11 cellular contexts compared by ENCODE assay signal in the genomic region with DNA sequence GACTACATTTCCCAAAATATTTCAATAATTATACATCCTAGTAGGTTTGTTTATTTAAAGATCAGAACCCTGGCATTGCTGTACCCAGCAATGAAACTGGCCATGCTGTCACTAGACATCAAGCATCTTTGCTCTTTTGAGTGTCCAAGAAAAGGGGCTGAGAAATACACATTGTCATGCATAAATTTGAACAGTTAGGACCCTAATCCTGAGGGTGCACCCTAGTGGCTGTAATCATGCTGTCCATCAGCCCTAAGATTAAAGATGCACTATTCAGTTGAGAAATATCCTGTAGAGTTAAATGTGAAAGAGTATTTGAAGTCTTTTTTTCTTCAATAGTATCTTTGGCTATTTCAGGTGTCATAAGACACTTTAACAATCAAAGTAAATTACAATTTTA.
A peak's percentile ranks its signal among the peaks of the same experiment; 100 is the strongest.
DNase-seq lines count a peak whose midpoint lies in the region; TF ChIP-seq lines count a peak whose summit lies in the region.
"Had no signal": no experiment of that assay in that cellular context is flagged by ENCODE, and none has a peak within 500 bp of the region (broad histone marks: within the 10 kb centered on the region; RNA-seq: fewer than 3 reads in every experiment).

No MANE protein-coding gene starts in this region.

- peaks cover 57 to 64% of the 10 kb centered on the region in 2 donors for H3K4me1 Mint-ChIP-seq in immature natural killer cell
- no peaks in the 10 kb centered on the region for H3K4me1 Mint-ChIP-seq in mesothelial cell of epicardium

- peak; percentile 41 for DNase-seq in COLO829 (ENCODE audit: low spot score)
- peak; percentile 2 for DNase-seq in HCEC 1CT
- no peak for DNase-seq in immature natural killer cell
- no peak for DNase-seq in mesothelial cell of epicardium (ENCODE audit: low spot score in 2 of 2, unreplicated experiment in 2 of 2)
- DNase-seq in NCI-H1092 treated with DMSO at 0.1 percent for 48 hours (lab: John Stamatoyannopoulos, UW): no peak
- no peak for DNase-seq in stimulated activated naive CD4-positive, alpha-beta T cell (lab: John Stamatoyannopoulos, UW)
- DNase-seq in cortex of kidney (lab: John Stamatoyannopoulos, UW): no peak
- DNase-seq: activated naive CD4-positive, alpha-beta T cell treated with Interleukin-2 at 50 U/mL for 16 hours; heart left ventricle; nucleus accumbens had no signal

- H3K4me3 Mint-ChIP-seq in immature natural killer cell (no peak overlapping the region), mesothelial cell of epicardium (no peak overlapping the region)

- H3K27ac Mint-ChIP-seq in immature natural killer cell: peak overlapping the region; percentile 30 to 98 (median 76)
- H3K27ac Mint-ChIP-seq in mesothelial cell of epicardium: no peak overlapping the region

- peaks cover 16 to 57% (median 42%) of the 10 kb centered on the region in 3 donors for H3K36me3 Mint-ChIP-seq in immature natural killer cell
- peaks cover 41% of the 10 kb centered on the region for H3K36me3 Mint-ChIP-seq in mesothelial cell of epicardium

- TF ChIP-seq CTCF in VCaP (conservative IDR thresholded peaks at IDR 0.05) (peak; percentile 68), mesothelial cell of epicardium (IDR thresholded peaks at IDR 0.05; ENCODE audit: unreplicated experiment) (no peak)

- H3K27ac ChIP-seq in VCaP: no peak overlapping the region
- H3K27ac ChIP-seq: heart left ventricle had no signal

- H3K9me3 Mint-ChIP-seq in immature natural killer cell: no peaks in the 10 kb centered on the region
- no peaks in the 10 kb centered on the region for H3K9me3 Mint-ChIP-seq in mesothelial cell of epicardium

- peaks cover 5 to 21% (median 13%) of the 10 kb centered on the region in 3 donors for H3K27me3 Mint-ChIP-seq in immature natural killer cell (ENCODE audit: low read depth in 3 of 3)
- no peaks in the 10 kb centered on the region for H3K27me3 Mint-ChIP-seq in mesothelial cell of epicardium (ENCODE audit: low read depth)

Comparison
In these comparisons a context has a peak if more than half of its experiments do, and no peak if none do; other contexts are left out.
1. DNase-seq: peak in COLO829 (single experiment) and HCEC 1CT (single experiment); none in immature natural killer cell (0 of 3), mesothelial cell of epicardium (0 of 2), NCI-H1092 treated with DMSO at 0.1 percent for 48 hours (single experiment), stimulated activated naive CD4-positive, alpha-beta T cell (0 of 6) and cortex of kidney (single experiment).